In genomic region chr6:167764713-167765479, GRCh38 we compare ENCODE assay signal across 31 cellular contexts.
"Had no signal": no experiment of that assay in that cellular context is flagged by ENCODE, and none has a peak within 500 bp of the region (broad histone marks: within the 10 kb centered on the region; RNA-seq: fewer than 3 reads in every experiment).

No MANE protein-coding gene starts in this region.

- H3K4me3 Mint-ChIP-seq: activated CD4-positive, alpha-beta memory T cell treated with anti-CD3 and anti-CD28 coated beads, Interleukin-2, amount 10 ng/mL, durations not matched to agents 7 days and 5 days; activated CD8-positive, alpha-beta memory T cell treated with anti-CD3 and anti-CD28 coated beads, Interleukin-2, amount 10 ng/mL, durations not matched to agents 7 days and 5 days; activated naive CD4-positive, alpha-beta T cell treated with anti-CD3 and anti-CD28 coated beads, Interleukin-2, amount 10 ng/mL, durations not matched to agents 7 days and 5 days; activated naive CD8-positive, alpha-beta T cell; activated naive CD8-positive, alpha-beta T cell treated with anti-CD3 and anti-CD28 coated beads, Interleukin-2, amount 50 U/mL, for 24 hours; brain had no signal

- H3K36me3 ChIP-seq: MG63, SJCRH30, WERI-Rb-1 had no signal

- ATAC-seq: activated CD8-positive, alpha-beta memory T cell treated with anti-CD3 and anti-CD28 coated beads, Interleukin-2, amount 10 ng/mL, durations not matched to agents 7 days and 5 days; activated naive CD8-positive, alpha-beta T cell treated with anti-CD3 and anti-CD28 coated beads, Interleukin-2, amount 50 U/mL, for 24 hours; Panc1 had no signal

- H3K9me3 ChIP-seq: MG63, SJCRH30 had no signal

- H3K4me1 ChIP-seq: SJCRH30 had no signal

- H3K27ac Mint-ChIP-seq: activated CD4-positive, alpha-beta memory T cell treated with anti-CD3 and anti-CD28 coated beads, Interleukin-2, amount 10 ng/mL, durations not matched to agents 7 days and 5 days; activated CD8-positive, alpha-beta memory T cell treated with anti-CD3 and anti-CD28 coated beads, Interleukin-2, amount 10 ng/mL, durations not matched to agents 7 days and 5 days; activated naive CD4-positive, alpha-beta T cell treated with anti-CD3 and anti-CD28 coated beads, Interleukin-2, amount 10 ng/mL, durations not matched to agents 7 days and 5 days; activated naive CD8-positive, alpha-beta T cell; activated naive CD8-positive, alpha-beta T cell treated with anti-CD3 and anti-CD28 coated beads, Interleukin-2, amount 50 U/mL, for 24 hours had no signal

- H3K9me3 Mint-ChIP-seq: activated CD4-positive, alpha-beta memory T cell treated with anti-CD3 and anti-CD28 coated beads, Interleukin-2, amount 10 ng/mL, durations not matched to agents 7 days and 5 days; activated naive CD4-positive, alpha-beta T cell treated with anti-CD3 and anti-CD28 coated beads, Interleukin-2, amount 10 ng/mL, durations not matched to agents 7 days and 5 days; activated naive CD8-positive, alpha-beta T cell treated with anti-CD3 and anti-CD28 coated beads, Interleukin-2, amount 50 U/mL, for 24 hours had no signal

- DNase-seq: activated CD4-positive, alpha-beta memory T cell treated with anti-CD3 and anti-CD28 coated beads, Interleukin-2, amount 10 ng/mL, durations not matched to agents 7 days and 5 days; activated CD4-positive, alpha-beta T cell treated with anti-CD3 and anti-CD28 coated beads for 1 hour; activated CD4-positive, alpha-beta T cell treated with anti-CD3 and anti-CD28 coated beads for 48 hours; activated CD4-positive, CD25-positive, alpha-beta regulatory T cell; activated CD8-positive, alpha-beta memory T cell treated with anti-CD3 and anti-CD28 coated beads for 24 hours; activated CD8-positive, alpha-beta memory T cell treated with anti-CD3 and anti-CD28 coated beads, Interleukin-2, amount 10 ng/mL, durations not matched to agents 7 days and 5 days; activated CD8-positive, alpha-beta memory T cell treated with anti-CD3 and anti-CD28 coated beads, Interleukin-2, amount 50 U/mL, for 48 hours; activated effector memory CD4-positive, alpha-beta T cell treated with Interleukin-2 at 50 U/mL for 16 hours; activated naive CD4-positive, alpha-beta T cell treated with anti-CD3 and anti-CD28 coated beads, Interleukin-2, amount 10 ng/mL, durations not matched to agents 7 days and 5 days; activated naive CD8-positive, alpha-beta T cell treated with anti-CD3 and anti-CD28 coated beads, Interleukin-2, amount 50 U/mL, for 24 hours; activated T-cell treated with anti-CD3 and anti-CD28 coated beads, Interleukin-2, amount 50 U/mL, for 48 hours; anterior cingulate cortex; caudate nucleus; Kasumi-1; MG63; NCI-H1048; NCI-H1105 treated with DMSO at 0.1 percent for 48 hours; NCI-H1436; NCI-H1694; NCI-H1930; NCI-H2081 treated with DMSO at 0.1 percent for 48 hours; NCI-H226; NCI-H524 treated with DMSO at 0.1 percent for 48 hours; SHP77; SJCRH30; T1000; WERI-Rb-1 had no signal

- H3K27me3 Mint-ChIP-seq: activated CD8-positive, alpha-beta memory T cell treated with anti-CD3 and anti-CD28 coated beads, Interleukin-2, amount 10 ng/mL, durations not matched to agents 7 days and 5 days; brain had no signal

- H3K4me3 ChIP-seq: MG63, SJCRH30, SK-N-MC had no signal

- H3K36me3 Mint-ChIP-seq: activated CD8-positive, alpha-beta memory T cell treated with anti-CD3 and anti-CD28 coated beads, Interleukin-2, amount 10 ng/mL, durations not matched to agents 7 days and 5 days; activated naive CD4-positive, alpha-beta T cell treated with anti-CD3 and anti-CD28 coated beads, Interleukin-2, amount 10 ng/mL, durations not matched to agents 7 days and 5 days; activated naive CD8-positive, alpha-beta T cell; brain had no signal

- H3K4me1 Mint-ChIP-seq: activated CD4-positive, alpha-beta memory T cell treated with anti-CD3 and anti-CD28 coated beads, Interleukin-2, amount 10 ng/mL, durations not matched to agents 7 days and 5 days; activated CD8-positive, alpha-beta memory T cell treated with anti-CD3 and anti-CD28 coated beads, Interleukin-2, amount 10 ng/mL, durations not matched to agents 7 days and 5 days; activated naive CD4-positive, alpha-beta T cell treated with anti-CD3 and anti-CD28 coated beads, Interleukin-2, amount 10 ng/mL, durations not matched to agents 7 days and 5 days; activated naive CD8-positive, alpha-beta T cell treated with anti-CD3 and anti-CD28 coated beads, Interleukin-2, amount 50 U/mL, for 24 hours had no signal

- H3K27me3 ChIP-seq: MG63 had no signal

- H3K27ac ChIP-seq: SJCRH30, SK-N-MC, WERI-Rb-1 had no signal
